ENCODE assay signal across 8 cellular contexts in the genomic region with DNA sequence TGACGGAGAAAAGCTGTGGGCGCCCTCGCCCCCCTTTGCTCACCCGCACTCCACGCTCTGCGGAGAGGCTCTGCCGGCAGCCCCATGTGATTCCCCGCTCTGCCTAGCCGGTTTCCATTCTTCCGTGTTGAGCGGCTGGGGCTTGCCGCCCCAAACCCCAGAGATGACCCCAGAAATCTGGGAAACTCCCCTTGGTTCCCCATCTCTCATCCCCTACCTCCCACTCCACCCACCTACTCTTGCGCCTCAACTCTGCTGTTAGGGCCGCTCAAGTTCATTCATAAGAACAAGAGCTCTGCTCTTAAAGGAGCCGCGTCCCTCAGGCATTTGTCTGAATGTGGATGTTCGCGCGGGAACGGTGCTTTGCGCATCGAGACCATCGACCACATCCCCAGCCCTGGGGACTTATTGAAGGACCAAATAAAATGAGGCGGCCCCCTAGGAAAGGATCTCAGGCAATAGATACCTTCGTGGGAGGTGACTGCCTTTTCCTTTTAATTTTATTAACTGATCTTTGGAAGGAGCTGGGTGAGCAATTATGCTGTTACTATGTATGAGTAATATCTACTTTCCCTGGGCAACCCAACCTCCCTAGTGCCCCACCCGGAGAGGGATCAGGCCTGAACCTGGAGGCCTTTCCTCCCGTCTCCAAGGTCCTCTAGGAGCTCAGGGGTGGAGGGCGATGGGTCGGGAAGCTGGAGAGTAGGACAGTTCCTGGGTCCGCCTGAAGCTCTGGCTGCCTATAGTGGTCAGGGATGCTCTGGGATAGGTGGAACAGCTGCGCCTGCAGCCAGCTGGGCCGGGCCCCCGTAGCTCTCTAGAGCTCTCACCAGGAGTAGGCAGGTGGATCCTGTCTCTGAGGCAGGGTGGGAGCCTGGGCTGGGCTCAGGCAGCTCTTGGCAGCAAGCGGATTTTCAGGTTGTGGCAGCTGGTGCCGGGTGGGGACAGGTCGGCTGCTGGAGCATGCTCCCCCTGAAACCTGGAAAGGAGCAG. TPM values are rescaled to one million over a fixed set of nuclear protein-coding genes. Genes with fewer than 3 reads are reported as not detected.
DNase-seq lines count a peak whose midpoint lies in the region; ATAC-seq lines count a peak whose summit lies in the region.

No MANE protein-coding gene starts in this region.

- intact Hi-C loops in left colon (cut with DNase I, micrococcal nuclease): loop anchor here in 1 of 2 donors (10.0 kb wide), 1 partner anchor 141 kb away; no protein-coding TSS in a partner anchor

- peak; percentile 90 for DNase-seq in NCI-H1105 treated with DMSO at 0.1 percent for 48 hours (lab: John Stamatoyannopoulos, UW)
- peak; percentile 31 for DNase-seq in T1000 (lab: John Stamatoyannopoulos, UW)
- DNase-seq in T47D (ENCODE audit: low read depth in 1 of 2, low spot score in 1 of 2): peak; percentile 17 to 42
- DNase-seq in left colon: peak; percentile 60 to 70
- DNase-seq in stimulated activated CD4-positive, alpha-beta T cell treated with anti-CD3 and anti-CD28 coated beads, TNF-alpha, amount 100 ng/mL, for 4 hours (ENCODE audit: low read depth in 3 of 3): peak; percentile 40 to 56 (median 52)
- no peak for DNase-seq in middle frontal gyrus (ENCODE audit: extremely low spot score, low spot score)

- in situ Hi-C loops in T47D (cut with HindIII; ENCODE audit: low pct_unique_long_range_greater_than_20kb, low sequenced_read_pairs): no loop called here

- ATAC-seq in HG02571 (IDR thresholded peaks at IDR 0.05; ENCODE audit: unreplicated experiment) (peak; percentile 39), left colon (peak; percentile 72)

- H3K4me3 ChIP-seq in GM08714 (ENCODE audit: low read length): peak overlapping the region; percentile 76

RNA-seq across cellular contexts. Expression of gene MFSD2A, which starts 0.9 kb away (rescaled TPM):
- total RNA-seq in left colon: 10 to 100 TPM; 27.9 to 35.7 TPM

RNA-seq across cellular contexts. Expression of gene MYCL, which starts 54.1 kb away (rescaled TPM):
- 10 to 100 TPM; 13.7 to 15.4 TPM for total RNA-seq in left colon
